12 cellular contexts compared by ENCODE assay signal in the genomic region with DNA sequence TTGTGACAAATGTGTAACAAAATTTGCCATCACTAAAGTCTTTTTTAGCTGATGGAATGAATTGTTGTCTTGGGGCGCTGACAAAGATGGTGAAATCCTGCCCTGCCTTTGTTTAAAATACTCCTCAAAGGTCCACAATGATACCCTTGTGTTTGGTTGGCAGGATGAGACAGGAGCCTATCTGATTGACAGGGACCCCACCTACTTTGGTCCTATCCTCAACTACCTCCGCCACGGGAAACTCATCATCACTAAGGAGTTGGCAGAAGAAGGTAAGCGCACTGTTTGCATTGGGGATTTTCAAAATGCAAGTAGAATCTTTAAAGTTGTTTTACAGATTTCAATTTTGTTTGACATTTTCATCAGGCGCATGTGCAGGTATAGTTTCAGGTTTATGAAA. TPM values are rescaled to one million over a fixed set of nuclear protein-coding genes. Genes with fewer than 3 reads are reported as not detected.
DNase-seq lines count a peak whose midpoint lies in the region; ATAC-seq lines count a peak whose summit lies in the region.
"Had no signal": no experiment of that assay in that cellular context is flagged by ENCODE, and none has a peak within 500 bp of the region (broad histone marks: within the 10 kb centered on the region; RNA-seq: fewer than 3 reads in every experiment).

No MANE protein-coding gene starts in this region.

- CTCF ChIA-PET in activated naive CD4-positive, alpha-beta T cell treated with anti-CD3 and anti-CD28 coated beads, Interleukin-2, amount 10 ng/mL, durations not matched to agents 7 days and 5 days (lab: Charles Lee): interaction anchor here (1.2 to 3.0 kb wide), 5 partner anchors 11 to 192 kb away, joined by 3 to 12 read pairs (median 10); no protein-coding TSS in a partner anchor

- no peaks in the 10 kb centered on the region for H3K9me3 Mint-ChIP-seq in activated naive CD4-positive, alpha-beta T cell treated with anti-CD3 and anti-CD28 coated beads, Interleukin-2, amount 10 ng/mL, durations not matched to agents 7 days and 5 days
- H3K9me3 Mint-ChIP-seq in activated T-helper 2 cell treated with anti-CD3 and anti-CD28 coated beads, Interferon-gamma antibody, Interleukin-2, Interleukin-4, amounts not matched to agents 10 μg/mL and 5 μg/mL and 100 μg/mL, durations not matched to agents 14 hours and 24 hours and 36 hours: no peaks in the 10 kb centered on the region
- no peaks in the 10 kb centered on the region for H3K9me3 Mint-ChIP-seq in immature natural killer cell
- H3K9me3 Mint-ChIP-seq: activated naive CD8-positive, alpha-beta T cell treated with anti-CD3 and anti-CD28 coated beads, Interleukin-2, amount 10 ng/mL, durations not matched to agents 7 days and 5 days had no signal

- H3K27ac Mint-ChIP-seq in activated naive CD4-positive, alpha-beta T cell treated with anti-CD3 and anti-CD28 coated beads, Interleukin-2, amount 10 ng/mL, durations not matched to agents 7 days and 5 days: no peak overlapping the region
- no peak overlapping the region for H3K27ac Mint-ChIP-seq in activated T-helper 2 cell treated with anti-CD3 and anti-CD28 coated beads, Interferon-gamma antibody, Interleukin-2, Interleukin-4, amounts not matched to agents 10 μg/mL and 5 μg/mL and 100 μg/mL, durations not matched to agents 14 hours and 24 hours and 36 hours
- peak overlapping the region in 4 of 6 donors; percentile 14 to 75 (median 32) for H3K27ac Mint-ChIP-seq in immature natural killer cell
- H3K27ac Mint-ChIP-seq: activated naive CD8-positive, alpha-beta T cell treated with anti-CD3 and anti-CD28 coated beads, Interleukin-2, amount 10 ng/mL, durations not matched to agents 7 days and 5 days had no signal

- intact Hi-C loops in activated T-helper 2 cell treated with anti-CD3 and anti-CD28 coated beads, Interferon-gamma antibody, Interleukin-2, Interleukin-4, amounts not matched to agents 10 μg/mL and 5 μg/mL and 100 μg/mL, durations not matched to agents 14 hours and 24 hours and 36 hours (cut with micrococcal nuclease): loop anchor here (5.0 kb wide), 1 partner anchor 153 kb away; no protein-coding TSS in a partner anchor

- H3K36me3 Mint-ChIP-seq in activated naive CD4-positive, alpha-beta T cell treated with anti-CD3 and anti-CD28 coated beads, Interleukin-2, amount 10 ng/mL, durations not matched to agents 7 days and 5 days: peaks cover 24% of the 10 kb centered on the region
- peaks cover 31% of the 10 kb centered on the region for H3K36me3 Mint-ChIP-seq in activated T-helper 2 cell treated with anti-CD3 and anti-CD28 coated beads, Interferon-gamma antibody, Interleukin-2, Interleukin-4, amounts not matched to agents 10 μg/mL and 5 μg/mL and 100 μg/mL, durations not matched to agents 14 hours and 24 hours and 36 hours (ENCODE audit: low read depth)
- H3K36me3 Mint-ChIP-seq in immature natural killer cell: peaks cover 6 to 12% (median 8%) of the 10 kb centered on the region in 3 donors

- H3K27ac ChIP-seq in temporal lobe (ENCODE audit: low read depth, low read length): peak overlapping the region; percentile 10

- ATAC-seq in GM18519 (IDR thresholded peaks at IDR 0.05; ENCODE audit: low FRiP score, unreplicated experiment): no peak
- ATAC-seq: stimulated activated naive CD8-positive, alpha-beta T cell treated with anti-CD3 and anti-CD28 coated beads, Interleukin-15, Interleukin-2, amounts not matched to agents 100 U/mL and 50 U/mL, for 24 hours had no signal

- H3K4me1 Mint-ChIP-seq in activated naive CD4-positive, alpha-beta T cell treated with anti-CD3 and anti-CD28 coated beads, Interleukin-2, amount 10 ng/mL, durations not matched to agents 7 days and 5 days: peaks cover 45% of the 10 kb centered on the region
- peaks cover 33% of the 10 kb centered on the region for H3K4me1 Mint-ChIP-seq in activated T-helper 2 cell treated with anti-CD3 and anti-CD28 coated beads, Interferon-gamma antibody, Interleukin-2, Interleukin-4, amounts not matched to agents 10 μg/mL and 5 μg/mL and 100 μg/mL, durations not matched to agents 14 hours and 24 hours and 36 hours (ENCODE audit: low read depth)
- peaks cover 40 to 49% of the 10 kb centered on the region in 2 donors for H3K4me1 Mint-ChIP-seq in immature natural killer cell

- H3K27me3 Mint-ChIP-seq in activated naive CD4-positive, alpha-beta T cell treated with anti-CD3 and anti-CD28 coated beads, Interleukin-2, amount 10 ng/mL, durations not matched to agents 7 days and 5 days: peaks cover 3% of the 10 kb centered on the region
- H3K27me3 Mint-ChIP-seq in activated T-helper 2 cell treated with anti-CD3 and anti-CD28 coated beads, Interferon-gamma antibody, Interleukin-2, Interleukin-4, amounts not matched to agents 10 μg/mL and 5 μg/mL and 100 μg/mL, durations not matched to agents 14 hours and 24 hours and 36 hours (ENCODE audit: low read depth): no peaks in the 10 kb centered on the region
- H3K27me3 Mint-ChIP-seq in immature natural killer cell (ENCODE audit: low read depth in 3 of 3): peaks cover 0 to 4% (median 0%) of the 10 kb centered on the region in 3 donors
- H3K27me3 Mint-ChIP-seq: activated naive CD8-positive, alpha-beta T cell treated with anti-CD3 and anti-CD28 coated beads, Interleukin-2, amount 10 ng/mL, durations not matched to agents 7 days and 5 days had no signal

- H3K4me3 Mint-ChIP-seq in activated naive CD4-positive, alpha-beta T cell treated with anti-CD3 and anti-CD28 coated beads, Interleukin-2, amount 10 ng/mL, durations not matched to agents 7 days and 5 days: peak overlapping the region; percentile 95
- H3K4me3 Mint-ChIP-seq in activated T-helper 2 cell treated with anti-CD3 and anti-CD28 coated beads, Interferon-gamma antibody, Interleukin-2, Interleukin-4, amounts not matched to agents 10 μg/mL and 5 μg/mL and 100 μg/mL, durations not matched to agents 14 hours and 24 hours and 36 hours (ENCODE audit: low read depth): peak overlapping the region; percentile 95
- H3K4me3 Mint-ChIP-seq in immature natural killer cell: peak overlapping the region in 3 of 5 donors; percentile 32 to 92 (median 92)

- DNase-seq in activated naive CD4-positive, alpha-beta T cell treated with anti-CD3 and anti-CD28 coated beads, Interleukin-2, amount 10 ng/mL, durations not matched to agents 7 days and 5 days: no peak
- no peak for DNase-seq in activated naive CD4-positive, alpha-beta T cell treated with Interleukin-2 at 50 U/mL for 16 hours
- no peak for DNase-seq in activated T-helper 2 cell treated with anti-CD3 and anti-CD28 coated beads, Interferon-gamma antibody, Interleukin-2, Interleukin-4, amounts not matched to agents 10 μg/mL and 5 μg/mL and 100 μg/mL, durations not matched to agents 14 hours and 24 hours and 36 hours (ENCODE audit: low spot score)
- DNase-seq in immature natural killer cell (no peak), epidermal melanocyte (ENCODE audit: insufficient read length, low spot score) (no peak)
- no peak for DNase-seq in effector CD8-positive, alpha-beta T cell (lab: John Stamatoyannopoulos, UW)
- DNase-seq: activated naive CD8-positive, alpha-beta T cell treated with anti-CD3 and anti-CD28 coated beads, Interleukin-2, amount 10 ng/mL, durations not matched to agents 7 days and 5 days; NCI-H146; NCI-H82; stimulated activated naive CD8-positive, alpha-beta T cell treated with anti-CD3 and anti-CD28 coated beads, Interleukin-15, Interleukin-2, amounts not matched to agents 100 U/mL and 50 U/mL, for 24 hours had no signal

RNA-seq across cellular contexts. Expression of a gene that starts 2.0 kb away (rescaled TPM):
- 18.0 and 20.7 TPM in 2 replicates for total RNA-seq in activated T-helper 2 cell treated with anti-CD3 and anti-CD28 coated beads, Interferon-gamma antibody, Interleukin-2, Interleukin-4, amounts not matched to agents 10 μg/mL and 5 μg/mL and 100 μg/mL, durations not matched to agents 14 hours and 24 hours and 36 hours
- 1 to 10 TPM; 2.3 to 6.0 (median 4.4) TPM for polyA plus RNA-seq in immature natural killer cell
- total RNA-seq in temporal lobe: 29.7 TPM

RNA-seq across cellular contexts. Expression of a gene that starts 2.3 kb away (rescaled TPM):
- total RNA-seq in activated T-helper 2 cell treated with anti-CD3 and anti-CD28 coated beads, Interferon-gamma antibody, Interleukin-2, Interleukin-4, amounts not matched to agents 10 μg/mL and 5 μg/mL and 100 μg/mL, durations not matched to agents 14 hours and 24 hours and 36 hours: 166 and 170 TPM in 2 replicates
- 100 to 1,000 TPM; 257 to 366 (median 261) TPM for polyA plus RNA-seq in immature natural killer cell
- total RNA-seq in temporal lobe: 75.0 TPM

RNA-seq across cellular contexts. Expression of a gene that starts 36.6 kb away (rescaled TPM):
- total RNA-seq in activated T-helper 2 cell treated with anti-CD3 and anti-CD28 coated beads, Interferon-gamma antibody, Interleukin-2, Interleukin-4, amounts not matched to agents 10 μg/mL and 5 μg/mL and 100 μg/mL, durations not matched to agents 14 hours and 24 hours and 36 hours: 65.4 and 68.1 TPM in 2 replicates
- polyA plus RNA-seq in immature natural killer cell: 10 to 100 TPM; 32.4 to 52.3 (median 47.1) TPM
- total RNA-seq in temporal lobe: 8.6 TPM

RNA-seq across cellular contexts. Expression of a gene that starts 38.7 kb away (rescaled TPM):
- total RNA-seq in activated T-helper 2 cell treated with anti-CD3 and anti-CD28 coated beads, Interferon-gamma antibody, Interleukin-2, Interleukin-4, amounts not matched to agents 10 μg/mL and 5 μg/mL and 100 μg/mL, durations not matched to agents 14 hours and 24 hours and 36 hours: 11.6 and 11.8 TPM in 2 replicates
- 1 to 10 TPM; 1.5 to 2.1 (median 1.5) TPM for polyA plus RNA-seq in immature natural killer cell
- 0.98 TPM for total RNA-seq in temporal lobe

Comparison
In these comparisons a context has a peak if more than half of its experiments do, and no peak if none do; other contexts are left out.
1. H3K27ac Mint-ChIP-seq: peak in immature natural killer cell (4 of 6); none in activated naive CD4-positive, alpha-beta T cell treated with anti-CD3 and anti-CD28 coated beads, Interleukin-2, amount 10 ng/mL, durations not matched to agents 7 days and 5 days (single experiment) and activated T-helper 2 cell treated with anti-CD3 and anti-CD28 coated beads, Interferon-gamma antibody, Interleukin-2, Interleukin-4, amounts not matched to agents 10 μg/mL and 5 μg/mL and 100 μg/mL, durations not matched to agents 14 hours and 24 hours and 36 hours (single experiment).
2. Peak in every context shown above with its lines, with median percentiles within 50 percentile points of each other: H3K4me3 Mint-ChIP-seq.